Comparison of ENCODE assay signal across 13 cellular contexts in genomic region chr9:124016152-124017063, GRCh38. TPM values are rescaled to one million over a fixed set of nuclear protein-coding genes. Genes with fewer than 3 reads are reported as not detected.
DNase-seq lines count a peak whose midpoint lies in the region; ATAC-seq and TF ChIP-seq lines count a peak whose summit lies in the region.
"Had no signal": no experiment of that assay in that cellular context is flagged by ENCODE, and none has a peak within 500 bp of the region (broad histone marks: within the 10 kb centered on the region; RNA-seq: fewer than 3 reads in every experiment).

No MANE protein-coding gene starts in this region.

- H3K9me3 ChIP-seq in CD4-positive, alpha-beta T cell (ENCODE audit: control insufficient read depth, low read length), result no peaks in the 10 kb centered on the region
- H3K9me3 ChIP-seq in testis, result no peaks in the 10 kb centered on the region
- H3K9me3 ChIP-seq: ascending aorta, vagina had no signal

- no peak for TF ChIP-seq POLR2A in testis (IDR thresholded peaks at IDR 0.05)

- H3K4me3 ChIP-seq in testis, result no peak overlapping the region

- DNase-seq in CD4-positive, alpha-beta T cell, result no peak
- peak; percentile 59 for DNase-seq in GM20000 (ENCODE audit: low spot score)
- no peak for DNase-seq in activated naive CD8-positive, alpha-beta T cell treated with anti-CD3 and anti-CD28 coated beads, Interleukin-2, amount 10 ng/mL, durations not matched to agents 7 days and 5 days
- no peak for DNase-seq in natural killer cell
- DNase-seq in testis, result no peak
- DNase-seq in cortex of kidney (lab: John Stamatoyannopoulos, UW), result no peak
- DNase-seq in NCI-H146 (lab: John Stamatoyannopoulos, UW), result no peak

- intact Hi-C loops in CD4-positive, alpha-beta T cell (cut with DNase I, micrococcal nuclease), result no loop called here
- intact Hi-C loops in natural killer cell (cut with micrococcal nuclease) (no loop called here), testis (cut with DNase I; ENCODE audit: low total_unique reads) (no loop called here)

- no peaks in the 10 kb centered on the region for H3K9me3 Mint-ChIP-seq in CD4-positive, alpha-beta T cell
- H3K9me3 Mint-ChIP-seq in activated naive CD8-positive, alpha-beta T cell treated with anti-CD3 and anti-CD28 coated beads, Interleukin-2, amount 10 ng/mL, durations not matched to agents 7 days and 5 days, result no peaks in the 10 kb centered on the region
- no peaks in the 10 kb centered on the region for H3K9me3 Mint-ChIP-seq in natural killer cell
- H3K9me3 Mint-ChIP-seq: mesothelial cell of epicardium had no signal

- H3K4me1 Mint-ChIP-seq in CD4-positive, alpha-beta T cell (ENCODE audit: low read depth), result peaks cover 43% of the 10 kb centered on the region
- peaks cover 10% of the 10 kb centered on the region for H3K4me1 Mint-ChIP-seq in activated naive CD8-positive, alpha-beta T cell treated with anti-CD3 and anti-CD28 coated beads, Interleukin-2, amount 10 ng/mL, durations not matched to agents 7 days and 5 days
- H3K4me1 Mint-ChIP-seq in natural killer cell, result peaks cover 24 to 26% of the 10 kb centered on the region in 2 donors

- H3K4me3 Mint-ChIP-seq in CD4-positive, alpha-beta T cell, result peak overlapping the region; percentile 35
- peak overlapping the region; percentile 35 for H3K4me3 Mint-ChIP-seq in activated naive CD8-positive, alpha-beta T cell treated with anti-CD3 and anti-CD28 coated beads, Interleukin-2, amount 10 ng/mL, durations not matched to agents 7 days and 5 days
- H3K4me3 Mint-ChIP-seq in natural killer cell, result peak overlapping the region; percentile 80

- H3K36me3 ChIP-seq in testis (ENCODE audit: low read depth, missing control alignments), result no peaks in the 10 kb centered on the region
- H3K36me3 ChIP-seq: ascending aorta, vagina had no signal

- no peak for ATAC-seq in CD4-positive, alpha-beta T cell (ENCODE audit: poor library complexity)
- ATAC-seq in activated naive CD8-positive, alpha-beta T cell treated with anti-CD3 and anti-CD28 coated beads, Interleukin-2, amount 10 ng/mL, durations not matched to agents 7 days and 5 days (ENCODE audit: low read depth), result no peak
- ATAC-seq in natural killer cell (no peak), GM18498 (IDR thresholded peaks at IDR 0.05; ENCODE audit: unreplicated experiment) (no peak)
- ATAC-seq: activated CD4-positive, CD25-positive, alpha-beta regulatory T cell treated with anti-CD3 and anti-CD28 coated beads, Interleukin-2, amount 50 U/mL, for 24 hours had no signal

- H3K27me3 ChIP-seq in CD4-positive, alpha-beta T cell (ENCODE audit: control insufficient read depth, insufficient read depth, low read length), result peaks cover 95% of the 10 kb centered on the region
- H3K27me3 ChIP-seq in testis, result peaks cover 9% of the 10 kb centered on the region

- no peak for TF ChIP-seq CTCF in CD4-positive, alpha-beta T cell (IDR thresholded peaks at IDR 0.05)
- TF ChIP-seq CTCF in GM20000 (IDR thresholded peaks at IDR 0.05; ENCODE audit: extremely low read depth, missing control alignments), result no peak
- TF ChIP-seq CTCF in natural killer cell (IDR thresholded peaks at IDR 0.05), result no peak
- TF ChIP-seq CTCF in testis (IDR thresholded peaks at IDR 0.05), result no peak

- peaks cover 71% of the 10 kb centered on the region for H3K27me3 Mint-ChIP-seq in CD4-positive, alpha-beta T cell
- peaks cover 78% of the 10 kb centered on the region for H3K27me3 Mint-ChIP-seq in activated naive CD8-positive, alpha-beta T cell treated with anti-CD3 and anti-CD28 coated beads, Interleukin-2, amount 10 ng/mL, durations not matched to agents 7 days and 5 days
- peaks cover 57 to 61% of the 10 kb centered on the region in 2 donors for H3K27me3 Mint-ChIP-seq in natural killer cell (ENCODE audit: low read depth in 2 of 2)

- peaks cover 24% of the 10 kb centered on the region for H3K4me1 ChIP-seq in testis

- no peak overlapping the region for H3K27ac ChIP-seq in CD4-positive, alpha-beta T cell (ENCODE audit: low read depth, low read length)
- H3K27ac ChIP-seq in testis, result no peak overlapping the region
- H3K27ac ChIP-seq: ascending aorta, vagina had no signal

- CTCF ChIA-PET in CD4-positive, alpha-beta T cell (lab: Charles Lee), result no interaction called here

- no peak overlapping the region for H3K27ac Mint-ChIP-seq in CD4-positive, alpha-beta T cell
- peak overlapping the region; percentile 67 for H3K27ac Mint-ChIP-seq in activated naive CD8-positive, alpha-beta T cell treated with anti-CD3 and anti-CD28 coated beads, Interleukin-2, amount 10 ng/mL, durations not matched to agents 7 days and 5 days
- H3K27ac Mint-ChIP-seq in natural killer cell, result no peak overlapping the region

- H3K36me3 Mint-ChIP-seq in CD4-positive, alpha-beta T cell (ENCODE audit: low read depth), result no peaks in the 10 kb centered on the region
- peaks cover 2% of the 10 kb centered on the region for H3K36me3 Mint-ChIP-seq in activated naive CD8-positive, alpha-beta T cell treated with anti-CD3 and anti-CD28 coated beads, Interleukin-2, amount 10 ng/mL, durations not matched to agents 7 days and 5 days
- H3K36me3 Mint-ChIP-seq in natural killer cell, result no peaks in the 10 kb centered on the region
- H3K36me3 Mint-ChIP-seq: mesothelial cell of epicardium had no signal

- WGBS in testis, 2 donors, result 16 to 17% methylated on average over 39 to 47 of the region's 47 CpGs

- POLR2A ChIA-PET in CD4-positive, alpha-beta T cell (lab: Charles Lee), result no interaction called here
- POLR2A ChIA-PET in activated naive CD8-positive, alpha-beta T cell treated with anti-CD3 and anti-CD28 coated beads, Interleukin-2, amount 10 ng/mL, durations not matched to agents 7 days and 5 days (lab: Charles Lee), result no interaction called here

RNA-seq across cellular contexts. Expression of gene LHX2, which starts 4.8 kb away (rescaled TPM):
- total RNA-seq in CD4-positive, alpha-beta T cell, result under 1 TPM in 1 of 2 experiments, not detected in 1; 0.14 TPM
- not detected for total RNA-seq in activated naive CD8-positive, alpha-beta T cell treated with anti-CD3 and anti-CD28 coated beads, Interleukin-2, amount 10 ng/mL, durations not matched to agents 7 days and 5 days
- not detected for total RNA-seq in natural killer cell
- 1 to 10 TPM; 2.0 to 5.1 TPM for total RNA-seq in testis
- 3.4 TPM for polyA plus RNA-seq in testis (ENCODE audit: insufficient read depth, low read depth, low replicate concordance)
- total RNA-seq: ascending aorta, endothelial cell of umbilical vein, mesothelial cell of epicardium, vagina had no signal
- polyA plus RNA-seq: endothelial cell of umbilical vein had no signal
